ENCODE assay signal across 10 cellular contexts in genomic region chr2:233418052-233418760, GRCh38.
DNase-seq lines count a peak whose midpoint lies in the region; ATAC-seq and TF ChIP-seq lines count a peak whose summit lies in the region.
"Had no signal": no experiment of that assay in that cellular context is flagged by ENCODE, and none has a peak within 500 bp of the region (broad histone marks: within the 10 kb centered on the region; RNA-seq: fewer than 3 reads in every experiment).

No MANE protein-coding gene starts in this region.

- no peaks in the 10 kb centered on the region for H3K36me3 ChIP-seq in Panc1 (ENCODE audit: control insufficient read depth, insufficient read depth, low read length)
- H3K36me3 ChIP-seq in effector memory CD4-positive, alpha-beta T cell (ENCODE audit: control insufficient read depth, insufficient read depth, low read length), result no peaks in the 10 kb centered on the region
- no peaks in the 10 kb centered on the region for H3K36me3 ChIP-seq in sigmoid colon

- intact Hi-C loops in Panc1 (cut with micrococcal nuclease; ENCODE audit: unreplicated experiment), result no loop called here
- intact Hi-C loops in sigmoid colon (cut with DNase I), result no loop called here

- TF ChIP-seq CTCF in Panc1 (IDR thresholded peaks at IDR 0.05) (no peak), sigmoid colon (IDR thresholded peaks at IDR 0.05) (no peak)

- CTCF ChIA-PET in Panc1 (lab: Charles Lee), result interaction anchor here (0.9 to 1.5 kb wide), 2 partner anchors 25 to 415 kb away, joined by 3 to 4 read pairs; no protein-coding TSS in a partner anchor

- H3K27me3 ChIP-seq in Panc1 (ENCODE audit: control insufficient read depth, insufficient read depth, low read length) (no peaks in the 10 kb centered on the region), sigmoid colon (no peaks in the 10 kb centered on the region)
- H3K27me3 ChIP-seq in effector memory CD4-positive, alpha-beta T cell (replicated peaks; ENCODE audit: control insufficient read depth, insufficient read depth, low read length, poor library complexity, severe bottlenecking), result no peaks in the 10 kb centered on the region

- H3K9me3 ChIP-seq in Panc1 (ENCODE audit: control insufficient read depth, insufficient read depth, low read depth, low read length), result no peaks in the 10 kb centered on the region
- no peaks in the 10 kb centered on the region for H3K9me3 ChIP-seq in effector memory CD4-positive, alpha-beta T cell (ENCODE audit: control insufficient read depth, low read length)
- H3K9me3 ChIP-seq in sigmoid colon, result no peaks in the 10 kb centered on the region

- POLR2A ChIA-PET in Panc1 (lab: Charles Lee), result no interaction called here

- in situ Hi-C loops in Panc1 (cut with HindIII; ENCODE audit: low pct_unique_long_range_greater_than_20kb, low sequenced_read_pairs), result no loop called here

- no peak for TF ChIP-seq EP300 in sigmoid colon (IDR thresholded peaks at IDR 0.05)

- H3K27ac ChIP-seq in Panc1 (ENCODE audit: low read length) (peak overlapping the region; percentile 80), sigmoid colon (peak overlapping the region in 3 of 4 donors; percentile 28 to 70 (median 64))
- H3K27ac ChIP-seq in effector memory CD4-positive, alpha-beta T cell (ENCODE audit: insufficient read depth, low read length, poor library complexity, severe bottlenecking), result peak overlapping the region; percentile 73

- TF ChIP-seq POLR2A in sigmoid colon (IDR thresholded peaks at IDR 0.05), result no peak

- ATAC-seq in Panc1, result peak; percentile 0; the same call in 1 of the 2 replicates
- ATAC-seq in HG03565 (IDR thresholded peaks at IDR 0.05; ENCODE audit: unreplicated experiment), result no peak
- no peak for ATAC-seq in GM19324 (IDR thresholded peaks at IDR 0.05; ENCODE audit: low FRiP score, unreplicated experiment)
- ATAC-seq: K562 had no signal

- H3K4me1 ChIP-seq in Panc1 (ENCODE audit: control insufficient read depth, insufficient read depth, low read length), result peaks cover 95% of the 10 kb centered on the region
- H3K4me1 ChIP-seq in effector memory CD4-positive, alpha-beta T cell (ENCODE audit: control insufficient read depth, insufficient read depth, low read length, poor library complexity, severe bottlenecking), result peaks cover 84% of the 10 kb centered on the region
- peaks cover 0 to 64% (median 48%) of the 10 kb centered on the region in 4 donors for H3K4me1 ChIP-seq in sigmoid colon

- DNase-seq in Daoy (ENCODE audit: low read depth) (peak; percentile 24), Panc1 (ENCODE audit: low read depth, low spot score) (no peak), sigmoid colon (no peak), NCI-H226 (no peak), COLO668 (lab: John Stamatoyannopoulos, UW; ENCODE audit: unreplicated experiment) (no peak)
- DNase-seq in effector memory CD4-positive, alpha-beta T cell, result no peak
- DNase-seq: midbrain had no signal

- H3K4me3 ChIP-seq in Panc1 (ENCODE audit: low read depth in 2 of 2, low read length in 2 of 2), result peak overlapping the region; percentile 24 to 68; a peak in 3 of 4 replicates
- peak overlapping the region; percentile 37 for H3K4me3 ChIP-seq in effector memory CD4-positive, alpha-beta T cell (ENCODE audit: insufficient read depth, low read depth, low read length, poor library complexity, severe bottlenecking)
- peak overlapping the region in 1 of 4 donors; percentile 7 for H3K4me3 ChIP-seq in sigmoid colon
- H3K4me3 ChIP-seq: K562 had no signal

- WGBS in sigmoid colon, 2 donors, result 61 to 80% methylated on average over 3 of the region's 3 CpGs

- no TSS peak for BruUV-seq in Panc1 (replicated peaks; lab: Mats Ljungman, UMichigan)
